ENCODE assay signal across 12 cellular contexts in genomic region chr11:72828081-72828567, GRCh38. TPM values are rescaled to one million over a fixed set of nuclear protein-coding genes. Genes with fewer than 3 reads are reported as not detected.
A peak's percentile ranks its signal among the peaks of the same experiment; 100 is the strongest.
DNase-seq lines count a peak whose midpoint lies in the region; ATAC-seq and TF ChIP-seq lines count a peak whose summit lies in the region.
"Had no signal": no experiment of that assay in that cellular context is flagged by ENCODE, and none has a peak within 500 bp of the region (broad histone marks: within the 10 kb centered on the region; RNA-seq: fewer than 3 reads in every experiment).

No MANE protein-coding gene starts in this region.

- peak overlapping the region; percentile 73 for H3K27ac Mint-ChIP-seq in activated CD4-positive, alpha-beta memory T cell treated with anti-CD3 and anti-CD28 coated beads for 36 hours

- no peak overlapping the region for H3K4me3 ChIP-seq in heart right ventricle
- no peak overlapping the region for H3K4me3 ChIP-seq in right lobe of liver
- H3K4me3 ChIP-seq in upper lobe of right lung, result no peak overlapping the region
- no peak overlapping the region for H3K4me3 ChIP-seq in brain microvascular endothelial cell (ENCODE audit: low read depth, low read length)

- DNase-seq in heart right ventricle (no peak), cardiac septum (ENCODE audit: low spot score) (no peak), right lobe of liver (peak; percentile 70 to 83 (median 73)), upper lobe of right lung (peak; percentile 67), HuH-7 (ENCODE audit: low spot score) (no peak), brain microvascular endothelial cell (no peak), pons (ENCODE audit: low spot score) (no peak)
- DNase-seq in activated CD4-positive, alpha-beta memory T cell treated with anti-CD3 and anti-CD28 coated beads for 36 hours, result no peak
- DNase-seq: central memory CD4-positive, alpha-beta T cell; NCI-H1092; stimulated activated CD4-positive, alpha-beta T cell treated with anti-CD3 and anti-CD28 coated beads, Interleukin-4, amount 100 ng/mL, for 24 hours had no signal

- H3K36me3 Mint-ChIP-seq in activated CD4-positive, alpha-beta memory T cell treated with anti-CD3 and anti-CD28 coated beads for 36 hours, result peaks cover 15% of the 10 kb centered on the region

- H3K36me3 ChIP-seq in heart right ventricle (peaks cover 0 to 90% (median 0%) of the 10 kb centered on the region in 9 donors), right lobe of liver (no peaks in the 10 kb centered on the region), upper lobe of right lung (peaks cover 23% of the 10 kb centered on the region), brain microvascular endothelial cell (replicated peaks) (no peaks in the 10 kb centered on the region)

- TF ChIP-seq POLR2A in right lobe of liver (IDR thresholded peaks at IDR 0.05), result no peak

- in situ Hi-C loops in brain microvascular endothelial cell (cut with HindIII; ENCODE audit: low pct_ligation_motif_present, low sequenced_read_pairs), result loop anchor here (25.0 kb wide), 1 partner anchor 359 kb away; no protein-coding TSS in a partner anchor

- CTCF ChIA-PET in activated CD4-positive, alpha-beta memory T cell treated with anti-CD3 and anti-CD28 coated beads for 36 hours (lab: Charles Lee), result interaction anchor here (1.0 to 7.7 kb wide), 7 partner anchors 13 to 523 kb away, joined by 3 to 138 read pairs (median 4); partner anchors contain the start of genes ATG16L2 and STARD10

- H3K9me3 ChIP-seq in heart right ventricle (no peaks in the 10 kb centered on the region), right lobe of liver (no peaks in the 10 kb centered on the region), upper lobe of right lung (no peaks in the 10 kb centered on the region)
- H3K9me3 ChIP-seq: Caco-2 had no signal

- POLR2A ChIA-PET in activated CD4-positive, alpha-beta memory T cell treated with anti-CD3 and anti-CD28 coated beads for 36 hours (lab: Charles Lee), result interaction anchor here (0.6 to 1.4 kb wide), 2 partner anchors 15 to 34 kb away, joined by 3 to 4 read pairs; no protein-coding TSS in a partner anchor

- peaks cover 11% of the 10 kb centered on the region for H3K4me1 Mint-ChIP-seq in activated CD4-positive, alpha-beta memory T cell treated with anti-CD3 and anti-CD28 coated beads for 36 hours (ENCODE audit: low read depth)

- H3K27ac ChIP-seq in heart right ventricle, result peak overlapping the region; percentile 4 to 85 (median 49)
- H3K27ac ChIP-seq in right lobe of liver, result peak overlapping the region; percentile 16 to 49 (median 36)
- H3K27ac ChIP-seq in upper lobe of right lung, result peak overlapping the region; percentile 58
- H3K27ac ChIP-seq in brain microvascular endothelial cell, result no peak overlapping the region

- H3K27me3 ChIP-seq in heart right ventricle, result no peaks in the 10 kb centered on the region
- no peaks in the 10 kb centered on the region for H3K27me3 ChIP-seq in right lobe of liver
- no peaks in the 10 kb centered on the region for H3K27me3 ChIP-seq in upper lobe of right lung
- no peaks in the 10 kb centered on the region for H3K27me3 ChIP-seq in brain microvascular endothelial cell (replicated peaks)

- ATAC-seq in heart right ventricle (no peak), right lobe of liver (peak; percentile 48 to 65 (median 58)), upper lobe of right lung (peak; percentile 33)

- H3K4me1 ChIP-seq in heart right ventricle, result peaks cover 10 to 47% (median 32%) of the 10 kb centered on the region in 9 donors
- peaks cover 0 to 19% (median 7%) of the 10 kb centered on the region in 4 donors for H3K4me1 ChIP-seq in right lobe of liver
- peaks cover 20% of the 10 kb centered on the region for H3K4me1 ChIP-seq in upper lobe of right lung
- H3K4me1 ChIP-seq: Caco-2 had no signal

- no peaks in the 10 kb centered on the region for H3K27me3 Mint-ChIP-seq in activated CD4-positive, alpha-beta memory T cell treated with anti-CD3 and anti-CD28 coated beads for 36 hours

- no peak overlapping the region for H3K4me3 Mint-ChIP-seq in activated CD4-positive, alpha-beta memory T cell treated with anti-CD3 and anti-CD28 coated beads for 36 hours

- WGBS in heart right ventricle, 2 donors, result 66 to 77% methylated on average over 11 of the region's 11 CpGs
- 49% methylated on average over 5 of the region's 11 CpGs for WGBS in right lobe of liver (ENCODE audit: insufficient coverage, low coverage, low lambda C conversion rate, missing lambda C conversion rate)

- intact Hi-C loops in heart right ventricle (cut with DNase I), result loop anchor here in 2 of 10 donors (5.0 kb wide), 2 partner anchors 354 to 419 kb away; no protein-coding TSS in a partner anchor
- intact Hi-C loops in cardiac septum (cut with DNase I), result no loop called here
- intact Hi-C loops in activated CD4-positive, alpha-beta memory T cell treated with anti-CD3 and anti-CD28 coated beads for 36 hours (cut with micrococcal nuclease), result no loop called here
- intact Hi-C loops in right lobe of liver (cut with DNase I), result no loop called here
- intact Hi-C loops in upper lobe of right lung (cut with DNase I), result no loop called here

- no peaks in the 10 kb centered on the region for H3K9me3 Mint-ChIP-seq in activated CD4-positive, alpha-beta memory T cell treated with anti-CD3 and anti-CD28 coated beads for 36 hours

- TF ChIP-seq CTCF in heart right ventricle (IDR thresholded peaks at IDR 0.05) (no peak), right lobe of liver (IDR thresholded peaks at IDR 0.05) (no peak), upper lobe of right lung (IDR thresholded peaks at IDR 0.05) (no peak), brain microvascular endothelial cell (IDR thresholded peaks at IDR 0.05; ENCODE audit: low read depth, low read length, missing control alignments) (no peak)

RNA-seq across cellular contexts. Expression of gene ATG16L2, which starts 13.9 kb away (rescaled TPM):
- 10 to 100 TPM in 7 of 10 donors, 1 to 10 TPM in 3; 8.0 to 23.9 (median 12.3) TPM for total RNA-seq in heart right ventricle
- polyA plus RNA-seq in heart right ventricle, result 10 to 100 TPM; 10.3 to 66.9 TPM
- total RNA-seq in cardiac septum, result 21.4 TPM
- 10 to 100 TPM; 79.7 to 91.1 TPM for total RNA-seq in activated CD4-positive, alpha-beta memory T cell treated with anti-CD3 and anti-CD28 coated beads for 36 hours
- 10 to 100 TPM in 5 of 6 experiments, 1 to 10 TPM in 1; 8.6 to 23.8 (median 15.4) TPM for total RNA-seq in right lobe of liver
- total RNA-seq in upper lobe of right lung, result 77.5 TPM

RNA-seq across cellular contexts. Expression of gene STARD10, which starts 34.3 kb away (rescaled TPM):
- total RNA-seq in heart right ventricle, result 10 to 100 TPM; 36.1 to 97.9 (median 51.3) TPM
- polyA plus RNA-seq in heart right ventricle, result 100 to 1,000 TPM in 1 of 2 donors, 10 to 100 TPM in 1; 40.8 to 291 TPM
- total RNA-seq in cardiac septum, result 45.2 TPM
- total RNA-seq in activated CD4-positive, alpha-beta memory T cell treated with anti-CD3 and anti-CD28 coated beads for 36 hours, result 10 to 100 TPM; 14.8 to 16.8 TPM
- 100 to 1,000 TPM; 282 to 525 (median 330) TPM for total RNA-seq in right lobe of liver
- total RNA-seq in upper lobe of right lung, result 116 TPM

Comparison
In these comparisons a context has a peak if more than half of its experiments do, and no peak if none do; other contexts are left out.
1. ATAC-seq: peak in right lobe of liver (4 of 4) and upper lobe of right lung (single experiment); none in heart right ventricle (0 of 8).
2. DNase-seq: peak in right lobe of liver (3 of 3) and upper lobe of right lung (single experiment); none in heart right ventricle (0 of 2), cardiac septum (single experiment), activated CD4-positive, alpha-beta memory T cell treated with anti-CD3 and anti-CD28 coated beads for 36 hours (single experiment), HuH-7 (single experiment), brain microvascular endothelial cell (single experiment) and pons (single experiment).